ENCODE assay signal across 8 cellular contexts in the genomic region with DNA sequence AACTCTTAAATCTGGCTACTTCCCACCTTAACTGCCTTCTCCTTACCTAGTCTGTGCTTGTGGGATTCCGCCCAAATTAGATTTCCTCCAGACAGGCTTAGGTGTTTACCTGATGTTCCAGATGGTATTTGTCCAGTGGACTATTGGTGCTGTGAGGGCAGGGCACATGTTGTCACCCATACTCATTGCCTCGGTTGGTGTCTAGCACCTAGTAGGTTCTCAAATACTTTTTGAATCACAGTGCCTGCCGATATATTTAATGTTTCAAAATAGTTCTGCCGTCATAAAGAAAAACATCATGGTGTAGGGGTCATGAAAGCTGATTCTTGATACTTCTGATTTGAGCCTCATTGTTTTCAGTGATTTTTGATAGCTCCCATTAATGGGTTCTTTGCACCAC. TPM values are rescaled to one million over a fixed set of nuclear protein-coding genes. Genes with fewer than 3 reads are reported as not detected.
A peak's percentile ranks its signal among the peaks of the same experiment; 100 is the strongest.
DNase-seq lines count a peak whose midpoint lies in the region; ATAC-seq, FAIRE-seq and TF ChIP-seq lines count a peak whose summit lies in the region.

No MANE protein-coding gene starts in this region.

- no peak for ATAC-seq in activated naive CD8-positive, alpha-beta T cell treated with anti-CD3 and anti-CD28 coated beads, Interleukin-2, amount 10 ng/mL, durations not matched to agents 7 days and 5 days (ENCODE audit: low read depth)
- no peak for ATAC-seq in GM21825 (IDR thresholded peaks at IDR 0.05; ENCODE audit: unreplicated experiment)

- H3K4me3 ChIP-seq in kidney (ENCODE audit: low read length in 2 of 2) (peak overlapping the region; percentile 82 to 95), suprapubic skin (peak overlapping the region; percentile 80)

- peak overlapping the region; percentile 89 to 98 for H3K9ac ChIP-seq in kidney (ENCODE audit: low read length in 2 of 2)

- no peak for FAIRE-seq in kidney (lab: Jason Lieb, UNC)

- H3K27me3 ChIP-seq in suprapubic skin, result no peaks in the 10 kb centered on the region

- TF ChIP-seq CTCF in kidney (IDR thresholded peaks at IDR 0.05; ENCODE audit: borderline replicate concordance, extremely low read depth, insufficient read depth) (no peak), suprapubic skin (IDR thresholded peaks at IDR 0.05) (no peak)

- 6% methylated on average over 4 of the region's 4 CpGs for WGBS in suprapubic skin

- intact Hi-C loops in kidney (cut with DNase I), result no loop called here

- no peaks in the 10 kb centered on the region for H3K9me3 ChIP-seq in kidney (ENCODE audit: control insufficient read depth in 1 of 2, low read length in 2 of 2)
- no peaks in the 10 kb centered on the region for H3K9me3 ChIP-seq in suprapubic skin

- peaks cover 55% of the 10 kb centered on the region for H3K4me1 Mint-ChIP-seq in T-helper 1 cell treated with Interleukin-12 subunit alpha and Interleukin-12 subunit beta and Interleukin-4 antibody, amounts not matched to agents 30 μg/mL and 1 μg/mL, for 36 hours (ENCODE audit: low read depth)
- peaks cover 54% of the 10 kb centered on the region for H3K4me1 Mint-ChIP-seq in activated naive CD8-positive, alpha-beta T cell treated with anti-CD3 and anti-CD28 coated beads, Interleukin-2, amount 10 ng/mL, durations not matched to agents 7 days and 5 days

- H3K36me3 Mint-ChIP-seq in T-helper 1 cell treated with Interleukin-12 subunit alpha and Interleukin-12 subunit beta and Interleukin-4 antibody, amounts not matched to agents 30 μg/mL and 1 μg/mL, for 36 hours (ENCODE audit: low read depth), result peaks cover 28% of the 10 kb centered on the region
- peaks cover 27% of the 10 kb centered on the region for H3K36me3 Mint-ChIP-seq in activated naive CD8-positive, alpha-beta T cell treated with anti-CD3 and anti-CD28 coated beads, Interleukin-2, amount 10 ng/mL, durations not matched to agents 7 days and 5 days

- no peaks in the 10 kb centered on the region for H3K27me3 Mint-ChIP-seq in T-helper 1 cell treated with Interleukin-12 subunit alpha and Interleukin-12 subunit beta and Interleukin-4 antibody, amounts not matched to agents 30 μg/mL and 1 μg/mL, for 36 hours (ENCODE audit: low read depth)
- H3K27me3 Mint-ChIP-seq in activated naive CD8-positive, alpha-beta T cell treated with anti-CD3 and anti-CD28 coated beads, Interleukin-2, amount 10 ng/mL, durations not matched to agents 7 days and 5 days, result no peaks in the 10 kb centered on the region

- H3K27ac Mint-ChIP-seq in T-helper 1 cell treated with Interleukin-12 subunit alpha and Interleukin-12 subunit beta and Interleukin-4 antibody, amounts not matched to agents 30 μg/mL and 1 μg/mL, for 36 hours, result peak overlapping the region; percentile 97
- peak overlapping the region; percentile 100 for H3K27ac Mint-ChIP-seq in activated naive CD8-positive, alpha-beta T cell treated with anti-CD3 and anti-CD28 coated beads, Interleukin-2, amount 10 ng/mL, durations not matched to agents 7 days and 5 days

- no peaks in the 10 kb centered on the region for H3K9me3 Mint-ChIP-seq in T-helper 1 cell treated with Interleukin-12 subunit alpha and Interleukin-12 subunit beta and Interleukin-4 antibody, amounts not matched to agents 30 μg/mL and 1 μg/mL, for 36 hours
- no peaks in the 10 kb centered on the region for H3K9me3 Mint-ChIP-seq in activated naive CD8-positive, alpha-beta T cell treated with anti-CD3 and anti-CD28 coated beads, Interleukin-2, amount 10 ng/mL, durations not matched to agents 7 days and 5 days

- peak overlapping the region; percentile 96 for H3K4me3 Mint-ChIP-seq in T-helper 1 cell treated with Interleukin-12 subunit alpha and Interleukin-12 subunit beta and Interleukin-4 antibody, amounts not matched to agents 30 μg/mL and 1 μg/mL, for 36 hours
- peak overlapping the region; percentile 100 for H3K4me3 Mint-ChIP-seq in activated naive CD8-positive, alpha-beta T cell treated with anti-CD3 and anti-CD28 coated beads, Interleukin-2, amount 10 ng/mL, durations not matched to agents 7 days and 5 days

- DNase-seq in T-helper 1 cell (no peak), kidney (no peak), suprapubic skin (ENCODE audit: low spot score in 2 of 2) (no peak), NCI-H2171 treated with DMSO at 0.1 percent for 48 hours (lab: John Stamatoyannopoulos, UW) (no peak), mucosa of gallbladder (ENCODE audit: low spot score) (no peak)
- DNase-seq in activated naive CD8-positive, alpha-beta T cell treated with anti-CD3 and anti-CD28 coated beads, Interleukin-2, amount 10 ng/mL, durations not matched to agents 7 days and 5 days, result no peak

- POLR2A ChIA-PET in activated naive CD8-positive, alpha-beta T cell treated with anti-CD3 and anti-CD28 coated beads, Interleukin-2, amount 10 ng/mL, durations not matched to agents 7 days and 5 days (lab: Charles Lee), result interaction anchor here (0.6 to 2.2 kb wide), 8 partner anchors 8 to 214 kb away, joined by 3 to 8 read pairs (median 3); a partner anchor contains a TSS

- no peak for TF ChIP-seq EP300 in suprapubic skin (IDR thresholded peaks at IDR 0.05)

- H3K27ac ChIP-seq in kidney (ENCODE audit: low read depth in 2 of 2, low read length in 2 of 2) (peak overlapping the region; percentile 95), suprapubic skin (peak overlapping the region; percentile 99)

- H3K4me1 ChIP-seq in kidney (ENCODE audit: control insufficient read depth in 1 of 2, insufficient read depth in 1 of 2, low read depth in 1 of 2, low read length in 2 of 2) (peaks cover 23 to 25% of the 10 kb centered on the region in 2 donors), suprapubic skin (peaks cover 79% of the 10 kb centered on the region)

- H3K36me3 ChIP-seq in kidney (ENCODE audit: control insufficient read depth in 1 of 2, insufficient read depth in 2 of 2, low read length in 2 of 2) (no peaks in the 10 kb centered on the region), suprapubic skin (no peaks in the 10 kb centered on the region)

- no peak for TF ChIP-seq POLR2A in suprapubic skin (IDR thresholded peaks at IDR 0.05)

RNA-seq across cellular contexts. Expression of a gene that starts 1.1 kb away (rescaled TPM):
- 100 to 1,000 TPM; 259 to 275 TPM for total RNA-seq in activated naive CD8-positive, alpha-beta T cell treated with anti-CD3 and anti-CD28 coated beads, Interleukin-2, amount 10 ng/mL, durations not matched to agents 7 days and 5 days
- total RNA-seq in kidney (435 TPM), suprapubic skin (100 to 1,000 TPM; 126 to 233 (median 165) TPM), mucosa of gallbladder (234 TPM)
- polyA plus RNA-seq in kidney (ENCODE audit: insufficient read depth, low read depth, low replicate concordance), result 187 TPM

RNA-seq across cellular contexts. Expression of a gene that starts 1.4 kb away (rescaled TPM):
- 100 to 1,000 TPM; 158 TPM for total RNA-seq in activated naive CD8-positive, alpha-beta T cell treated with anti-CD3 and anti-CD28 coated beads, Interleukin-2, amount 10 ng/mL, durations not matched to agents 7 days and 5 days
- total RNA-seq in kidney (356 TPM), suprapubic skin (100 to 1,000 TPM; 263 to 400 (median 287) TPM), mucosa of gallbladder (464 TPM)
- polyA plus RNA-seq in kidney (ENCODE audit: insufficient read depth, low read depth, low replicate concordance), result 256 TPM

RNA-seq across cellular contexts. Expression of a gene that starts 39.3 kb away (rescaled TPM):
- 10 to 100 TPM; 17.7 to 18.3 TPM for total RNA-seq in activated naive CD8-positive, alpha-beta T cell treated with anti-CD3 and anti-CD28 coated beads, Interleukin-2, amount 10 ng/mL, durations not matched to agents 7 days and 5 days
- 50.5 TPM for total RNA-seq in kidney
- 20.3 TPM for polyA plus RNA-seq in kidney (ENCODE audit: insufficient read depth, low read depth, low replicate concordance)
- 100 to 1,000 TPM in 2 of 4 donors, 10 to 100 TPM in 2; 70.0 to 185 (median 95.5) TPM for total RNA-seq in suprapubic skin
- total RNA-seq in mucosa of gallbladder, result 68.8 TPM
